Comparison of ENCODE assay signal across 9 cellular contexts in genomic region chr5:147507480-147508126, GRCh38. TPM values are rescaled to one million over a fixed set of nuclear protein-coding genes. Genes with fewer than 3 reads are reported as not detected.
A peak's percentile ranks its signal among the peaks of the same experiment; 100 is the strongest.
DNase-seq lines count a peak whose midpoint lies in the region; ATAC-seq and TF ChIP-seq lines count a peak whose summit lies in the region.
"Had no signal": no experiment of that assay in that cellular context is flagged by ENCODE, and none has a peak within 500 bp of the region (broad histone marks: within the 10 kb centered on the region; RNA-seq: fewer than 3 reads in every experiment).

No MANE protein-coding gene starts in this region.

- H3K36me3 ChIP-seq in iPS-20b (ENCODE audit: insufficient read depth, low read depth, low read length) (no peaks in the 10 kb centered on the region), thoracic aorta (no peaks in the 10 kb centered on the region)

- no peak for TF ChIP-seq CTCF in thoracic aorta (IDR thresholded peaks at IDR 0.05)

- ATAC-seq in thoracic aorta (ENCODE audit: insufficient number of reproducible peaks, low FRiP score, low read depth) = peak; percentile 47
- no peak for ATAC-seq in GM18870 (IDR thresholded peaks at IDR 0.05; ENCODE audit: unreplicated experiment)
- ATAC-seq in HG02884 (IDR thresholded peaks at IDR 0.05; ENCODE audit: unreplicated experiment) = no peak
- ATAC-seq in left lobe of liver = no peak

- peak; percentile 58 for DNase-seq in HS-5 (ENCODE audit: low read depth)
- peak; percentile 81 for DNase-seq in astrocyte of the hippocampus (ENCODE audit: low read depth, low spot score)
- no peak for DNase-seq in thoracic aorta (ENCODE audit: low spot score)
- no peak for DNase-seq in HEK293T (ENCODE audit: extremely low spot score)
- DNase-seq in left lobe of liver (ENCODE audit: low spot score) = no peak
- DNase-seq: activated T-cell treated with anti-CD3 and anti-CD28 coated beads, Interleukin-2, amount 50 U/mL, for 48 hours had no signal

- POLR2A ChIA-PET in HEK293T (lab: Yijun Ruan, JAX) = no interaction called here

- H3K27ac ChIP-seq in iPS-20b (ENCODE audit: low read length) (no peak overlapping the region), thoracic aorta (peak overlapping the region; percentile 64 to 81)

- H3K27me3 ChIP-seq in iPS-20b (ENCODE audit: insufficient read depth, low read length) = peaks cover 17% of the 10 kb centered on the region
- no peaks in the 10 kb centered on the region for H3K27me3 ChIP-seq in thoracic aorta (replicated peaks; ENCODE audit: insufficient read depth)

- H3K4me1 ChIP-seq in iPS-20b (ENCODE audit: insufficient read depth, low read length) (peaks cover 6% of the 10 kb centered on the region), thoracic aorta (ENCODE audit: control insufficient read depth in 1 of 2, low read depth in 2 of 2) (peaks cover 11 to 38% of the 10 kb centered on the region in 2 donors)

- CTCF ChIA-PET in HEK293T (lab: Yijun Ruan, JAX) = interaction anchor here (0.5 kb wide), 1 partner anchor 69 kb away, joined by 6 read pairs; no protein-coding TSS in a partner anchor

- H3K4me3 ChIP-seq in iPS-20b (ENCODE audit: low read length) = peak overlapping the region; percentile 90
- H3K4me3 ChIP-seq in thoracic aorta = peak overlapping the region; percentile 88

- peak overlapping the region; percentile 83; the same call in 1 of the 2 replicates for H3K9ac ChIP-seq in iPS-20b (ENCODE audit: low read depth, low read length)

- H3K9me3 ChIP-seq in iPS-20b (ENCODE audit: insufficient read depth, low read depth, low read length) (no peaks in the 10 kb centered on the region), thoracic aorta (no peaks in the 10 kb centered on the region)

TF ChIP-seq in HEK293T, 16 proteins besides CTCF, POLR2A, EP300 and RAD21:
- TF ChIP-seq BHLHE40 (IDR thresholded peaks at IDR 0.05; ENCODE audit: borderline replicate concordance) = no peak
- TF ChIP-seq SP1 (IDR thresholded peaks at IDR 0.05) = no peak
- no peak for TF ChIP-seq FOXK2 (IDR thresholded peaks at IDR 0.05)
- TF ChIP-seq CTBP1 (IDR thresholded peaks at IDR 0.05; ENCODE audit: borderline replicate concordance) = no peak
- no peak for TF ChIP-seq TARDBP (IDR thresholded peaks at IDR 0.05)
- TF ChIP-seq FOXM1 (IDR thresholded peaks at IDR 0.05; ENCODE audit: borderline replicate concordance) = no peak
- no peak for TF ChIP-seq ZNF384 (IDR thresholded peaks at IDR 0.05)
- TF ChIP-seq SUZ12 (IDR thresholded peaks at IDR 0.05) = no peak
- no peak for TF ChIP-seq L3MBTL2 (conservative IDR thresholded peaks at IDR 0.05)
- TF ChIP-seq ARNT (IDR thresholded peaks at IDR 0.05) = no peak
- TF ChIP-seq HDGF (IDR thresholded peaks at IDR 0.05; ENCODE audit: borderline replicate concordance) = no peak
- no peak for TF ChIP-seq FOXA1 (IDR thresholded peaks at IDR 0.05)
- no peak for TF ChIP-seq PKNOX1 (IDR thresholded peaks at IDR 0.05)
- TF ChIP-seq ELF4 (IDR thresholded peaks at IDR 0.05) = no peak
- TF ChIP-seq LEF1 (IDR thresholded peaks at IDR 0.05; ENCODE audit: borderline replicate concordance) = no peak
- TF ChIP-seq NFRKB (IDR thresholded peaks at IDR 0.05) = no peak

RNA-seq across cellular contexts. Expression of gene DPYSL3, which starts 2.3 kb away (rescaled TPM):
- total RNA-seq in thoracic aorta (100 to 1,000 TPM; 161 to 255 TPM), left lobe of liver (1.6 TPM)

Comparison
In these comparisons a context has a peak if more than half of its experiments do, and no peak if none do; other contexts are left out.
1. DNase-seq: peak in HS-5 (single experiment) and astrocyte of the hippocampus (single experiment); none in thoracic aorta (single experiment), HEK293T (single experiment) and left lobe of liver (single experiment).
2. RNA of gene DPYSL3, which starts 2.3 kb away (total RNA-seq): 161 to 255 TPM in thoracic aorta; 1.6 TPM in left lobe of liver (single experiment); every median in the first group is over 10 times any median in the second.